In genomic region chr4:113499696-113500095, GRCh38 we compare ENCODE assay signal across 15 cellular contexts.
A peak's percentile ranks its signal among the peaks of the same experiment; 100 is the strongest.
DNase-seq lines count a peak whose midpoint lies in the region; TF ChIP-seq lines count a peak whose summit lies in the region.
"Had no signal": no experiment of that assay in that cellular context is flagged by ENCODE, and none has a peak within 500 bp of the region (broad histone marks: within the 10 kb centered on the region; RNA-seq: fewer than 3 reads in every experiment).

No MANE protein-coding gene starts in this region.

- POLR2A ChIA-PET in RWPE1 (lab: Yijun Ruan, JAX; ENCODE audit: low non-redundant PET) = no interaction called here
- POLR2A ChIA-PET in activated CD4-positive, alpha-beta memory T cell treated with anti-CD3 and anti-CD28 coated beads, Interleukin-2, amount 10 ng/mL, durations not matched to agents 7 days and 5 days (lab: Charles Lee) = no interaction called here
- POLR2A ChIA-PET in CD4-positive, alpha-beta memory T cell (lab: Charles Lee; ENCODE audit: partially characterized antibody) = no interaction called here

- CTCF ChIA-PET in RWPE1 (lab: Yijun Ruan, JAX) = interaction anchor here (0.7 kb wide), 1 partner anchor 262 kb away, joined by 5 read pairs; no protein-coding TSS in a partner anchor
- CTCF ChIA-PET in activated CD4-positive, alpha-beta memory T cell treated with anti-CD3 and anti-CD28 coated beads, Interleukin-2, amount 10 ng/mL, durations not matched to agents 7 days and 5 days (lab: Charles Lee) = interaction anchor here (1.1 kb wide), 1 partner anchor 16 kb away, joined by 3 read pairs; no protein-coding TSS in a partner anchor
- CTCF ChIA-PET in CD4-positive, alpha-beta memory T cell (lab: Charles Lee; ENCODE audit: partially characterized antibody) = no interaction called here

- H3K4me3 ChIP-seq in CD4-positive, alpha-beta memory T cell (ENCODE audit: low read length in 2 of 2) = no peak overlapping the region

- H3K9me3 Mint-ChIP-seq in activated CD4-positive, alpha-beta memory T cell treated with anti-CD3 and anti-CD28 coated beads, Interleukin-2, amount 10 ng/mL, durations not matched to agents 7 days and 5 days = peaks cover 10% of the 10 kb centered on the region
- H3K9me3 Mint-ChIP-seq in CD4-positive, alpha-beta memory T cell = peaks cover 0 to 3% (median 0%) of the 10 kb centered on the region in 8 donors

- H3K36me3 Mint-ChIP-seq in activated CD4-positive, alpha-beta memory T cell treated with anti-CD3 and anti-CD28 coated beads, Interleukin-2, amount 10 ng/mL, durations not matched to agents 7 days and 5 days (ENCODE audit: low read depth) = peaks cover 46% of the 10 kb centered on the region
- peaks cover 61 to 71% of the 10 kb centered on the region in 2 donors for H3K36me3 Mint-ChIP-seq in CD4-positive, alpha-beta memory T cell

- no peak overlapping the region for H3K27ac Mint-ChIP-seq in activated CD4-positive, alpha-beta memory T cell treated with anti-CD3 and anti-CD28 coated beads, Interleukin-2, amount 10 ng/mL, durations not matched to agents 7 days and 5 days
- H3K27ac Mint-ChIP-seq in CD4-positive, alpha-beta memory T cell = no peak overlapping the region
- H3K27ac Mint-ChIP-seq: activated CD4-positive, alpha-beta T cell treated with anti-CD3 and anti-CD28 coated beads for 36 hours; CD14-positive monocyte had no signal

- H3K27me3 Mint-ChIP-seq in activated CD4-positive, alpha-beta memory T cell treated with anti-CD3 and anti-CD28 coated beads, Interleukin-2, amount 10 ng/mL, durations not matched to agents 7 days and 5 days = no peaks in the 10 kb centered on the region
- H3K27me3 Mint-ChIP-seq in CD4-positive, alpha-beta memory T cell = no peaks in the 10 kb centered on the region
- H3K27me3 Mint-ChIP-seq: activated CD4-positive, alpha-beta T cell treated with anti-CD3 and anti-CD28 coated beads for 36 hours had no signal

- DNase-seq in EL = peak; percentile 48
- peak; percentile 5 for DNase-seq in RWPE1 (ENCODE audit: low spot score)
- peak; percentile 61 for DNase-seq in fibroblast of gingiva (ENCODE audit: low read depth)
- DNase-seq in non-pigmented ciliary epithelial cell (ENCODE audit: low read depth) = peak; percentile 78
- DNase-seq in dedifferentiated amniotic fluid mesenchymal stem cell (ENCODE audit: extremely low spot score) = no peak
- DNase-seq in activated CD4-positive, alpha-beta memory T cell treated with anti-CD3 and anti-CD28 coated beads, Interleukin-2, amount 10 ng/mL, durations not matched to agents 7 days and 5 days = no peak
- no peak for DNase-seq in CD4-positive, alpha-beta memory T cell
- no peak for DNase-seq in DMS153 treated with DMSO at 0.1 percent for 48 hours (lab: John Stamatoyannopoulos, UW; ENCODE audit: unreplicated experiment)
- DNase-seq: activated CD4-positive, alpha-beta T cell treated with anti-CD3 and anti-CD28 coated beads for 36 hours; KBM-7; left cardiac atrium; NCI-H187; NCI-H69; stimulated activated CD4-positive, alpha-beta T cell treated with anti-CD3 and anti-CD28 coated beads, Interleukin-2, amount 100 ng/mL, for 24 hours had no signal

- no peak overlapping the region for H3K27ac ChIP-seq in RWPE1
- no peak overlapping the region for H3K27ac ChIP-seq in CD4-positive, alpha-beta memory T cell (ENCODE audit: low read depth, low read length)

- no peaks in the 10 kb centered on the region for H3K4me1 ChIP-seq in CD4-positive, alpha-beta memory T cell (ENCODE audit: insufficient read depth, low read length)

- intact Hi-C loops in CD4-positive, alpha-beta memory T cell (cut with micrococcal nuclease) = no loop called here

- no peaks in the 10 kb centered on the region for H3K27me3 ChIP-seq in CD4-positive, alpha-beta memory T cell (ENCODE audit: insufficient read depth, low read length)

- peaks cover 11% of the 10 kb centered on the region for H3K36me3 ChIP-seq in CD4-positive, alpha-beta memory T cell (ENCODE audit: insufficient read depth, low read length)

- no peak for TF ChIP-seq CTCF in RWPE1 (conservative IDR thresholded peaks at IDR 0.05; ENCODE audit: low read depth)

- no peaks in the 10 kb centered on the region for H3K9me3 ChIP-seq in CD4-positive, alpha-beta memory T cell (ENCODE audit: control insufficient read depth in 1 of 2, low read length in 2 of 2)

- H3K4me3 Mint-ChIP-seq in activated CD4-positive, alpha-beta memory T cell treated with anti-CD3 and anti-CD28 coated beads, Interleukin-2, amount 10 ng/mL, durations not matched to agents 7 days and 5 days = no peak overlapping the region
- no peak overlapping the region for H3K4me3 Mint-ChIP-seq in CD4-positive, alpha-beta memory T cell
- H3K4me3 Mint-ChIP-seq: activated CD4-positive, alpha-beta T cell treated with anti-CD3 and anti-CD28 coated beads for 36 hours; CD14-positive monocyte had no signal

- no peaks in the 10 kb centered on the region for H3K4me1 Mint-ChIP-seq in activated CD4-positive, alpha-beta memory T cell treated with anti-CD3 and anti-CD28 coated beads, Interleukin-2, amount 10 ng/mL, durations not matched to agents 7 days and 5 days
- H3K4me1 Mint-ChIP-seq in CD4-positive, alpha-beta memory T cell = no peaks in the 10 kb centered on the region
- H3K4me1 Mint-ChIP-seq: activated CD4-positive, alpha-beta T cell treated with anti-CD3 and anti-CD28 coated beads for 36 hours; CD14-positive monocyte had no signal

Comparison
In these comparisons a context has a peak if more than half of its experiments do, and no peak if none do; other contexts are left out.
1. DNase-seq: peak in EL (single experiment), RWPE1 (single experiment), fibroblast of gingiva (single experiment) and non-pigmented ciliary epithelial cell (single experiment); none in dedifferentiated amniotic fluid mesenchymal stem cell (single experiment), activated CD4-positive, alpha-beta memory T cell treated with anti-CD3 and anti-CD28 coated beads, Interleukin-2, amount 10 ng/mL, durations not matched to agents 7 days and 5 days (single experiment), CD4-positive, alpha-beta memory T cell (0 of 5) and DMS153 treated with DMSO at 0.1 percent for 48 hours (single experiment).